2 cellular contexts compared by ENCODE assay signal in genomic region chr5:37326536-37326935, GRCh38.
TF ChIP-seq lines count a peak whose summit lies in the region.

No MANE protein-coding gene starts in this region.

TF ChIP-seq in HepG2, 621 proteins besides CTCF, POLR2A, EP300 and RAD21 (continues in another document):
- TF ChIP-seq ZNF563 (CRISPR knock-in tag; IDR thresholded peaks at IDR 0.05) (no peak), PPARG (CRISPR knock-in tag; conservative IDR thresholded peaks at IDR 0.05) (no peak), BRCA1 (CRISPR knock-in tag; IDR thresholded peaks at IDR 0.05) (no peak), ZBTB34 (CRISPR knock-in tag; IDR thresholded peaks at IDR 0.05) (no peak), TCF7 (IDR thresholded peaks at IDR 0.05; ENCODE audit: low read depth) (no peak), ARID5B (CRISPR knock-in tag; IDR thresholded peaks at IDR 0.05) (no peak), NONO (IDR thresholded peaks at IDR 0.05) (no peak), NONO (CRISPR knock-in tag; conservative IDR thresholded peaks at IDR 0.05) (no peak), ZBTB4 (CRISPR knock-in tag; IDR thresholded peaks at IDR 0.05; ENCODE audit: borderline replicate concordance) (no peak), CEBPZ (IDR thresholded peaks at IDR 0.05; ENCODE audit: low read length) (no peak), ZNF44 (CRISPR knock-in tag; IDR thresholded peaks at IDR 0.05) (no peak)

TF ChIP-seq in HCT116, 20 proteins besides CTCF, POLR2A, EP300 and RAD21:
- TF ChIP-seq REST (IDR thresholded peaks at IDR 0.05; ENCODE audit: low read depth) (no peak), MAX (IDR thresholded peaks at IDR 0.05) (no peak), YY1 (IDR thresholded peaks at IDR 0.05; ENCODE audit: extremely low read depth, insufficient replicate concordance, low read depth, low read length) (no peak), EZH2 (IDR thresholded peaks at IDR 0.05) (no peak), SRF (IDR thresholded peaks at IDR 0.05; ENCODE audit: low read depth) (no peak), ELF1 (IDR thresholded peaks at IDR 0.05; ENCODE audit: borderline replicate concordance, low read depth) (no peak), JUND (IDR thresholded peaks at IDR 0.05) (no peak), EGR1 (IDR thresholded peaks at IDR 0.05; ENCODE audit: low read depth) (no peak), EZH2phosphoT487 (IDR thresholded peaks at IDR 0.05; ENCODE audit: borderline replicate concordance) (no peak), CBX3 (IDR thresholded peaks at IDR 0.05; ENCODE audit: low read depth) (no peak), ZBTB33 (IDR thresholded peaks at IDR 0.05; ENCODE audit: extremely low read depth, insufficient replicate concordance, low read length) (no peak), TCF7L2 (IDR thresholded peaks at IDR 0.05; ENCODE audit: borderline replicate concordance, extremely low read depth, insufficient read depth, insufficient read length) (no peak), POLR2AphosphoS5 (IDR thresholded peaks at IDR 0.05; ENCODE audit: low read depth, low read length) (no peak), ZFX (IDR thresholded peaks at IDR 0.05) (no peak), ATF3 (IDR thresholded peaks at IDR 0.05) (no peak), FOSL1 (IDR thresholded peaks at IDR 0.05; ENCODE audit: low read depth) (no peak), ZNF274 (IDR thresholded peaks at IDR 0.05; ENCODE audit: low read depth, low read length) (no peak), SP1 (IDR thresholded peaks at IDR 0.05; ENCODE audit: low read depth) (no peak), CEBPB (IDR thresholded peaks at IDR 0.05; ENCODE audit: low read depth) (no peak), SIN3A (IDR thresholded peaks at IDR 0.05; ENCODE audit: low read depth) (no peak)
